In the genomic region with DNA sequence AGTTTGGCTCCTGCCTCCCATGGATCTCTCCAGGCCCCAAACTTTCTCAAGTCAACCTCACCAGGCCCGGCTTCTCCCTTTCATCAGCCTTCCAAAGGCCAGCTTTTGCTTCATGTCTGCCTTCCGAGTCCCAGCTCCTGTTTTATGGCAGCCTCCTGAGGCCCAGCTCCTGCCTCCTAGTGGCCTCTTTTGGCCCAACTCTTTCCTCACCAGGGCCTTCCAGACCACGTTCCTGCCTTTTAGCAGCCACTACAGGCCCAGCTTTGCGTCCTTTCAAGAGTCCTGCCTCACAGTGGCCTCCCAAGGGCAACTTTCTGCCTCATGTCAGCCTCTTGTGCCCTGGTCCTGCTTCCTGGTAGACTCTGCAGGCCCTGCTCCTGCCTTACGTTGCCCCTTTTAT, we compare ENCODE assay signal across 1 cellular context.
TF ChIP-seq lines count a peak whose summit lies in the region.

No MANE protein-coding gene starts in this region.

TF ChIP-seq in Ishikawa, 13 proteins besides CTCF, POLR2A, EP300 and RAD21 (continued from another document):
- TF ChIP-seq CEBPB (IDR thresholded peaks at IDR 0.05) (no peak), TEAD4 (IDR thresholded peaks at IDR 0.05) (no peak), TCF12 (IDR thresholded peaks at IDR 0.05; ENCODE audit: low read depth) (no peak), MAX (IDR thresholded peaks at IDR 0.05) (no peak), TAF1 (IDR thresholded peaks at IDR 0.05; ENCODE audit: low read depth) (no peak), ZBTB7A (IDR thresholded peaks at IDR 0.05; ENCODE audit: low read depth) (no peak), CREB1 (IDR thresholded peaks at IDR 0.05; ENCODE audit: low read depth) (no peak), YY1 (IDR thresholded peaks at IDR 0.05; ENCODE audit: low read depth) (no peak), USF1 (IDR thresholded peaks at IDR 0.05) (no peak)
